In genomic region chr22:23583153-23583552, GRCh38 we compare ENCODE assay signal across 21 cellular contexts. TPM values are rescaled to one million over a fixed set of nuclear protein-coding genes. Genes with fewer than 3 reads are reported as not detected.
A peak's percentile ranks its signal among the peaks of the same experiment; 100 is the strongest.
DNase-seq lines count a peak whose midpoint lies in the region; ATAC-seq and TF ChIP-seq lines count a peak whose summit lies in the region.
"Had no signal": no experiment of that assay in that cellular context is flagged by ENCODE, and none has a peak within 500 bp of the region (broad histone marks: within the 10 kb centered on the region; RNA-seq: fewer than 3 reads in every experiment).

No MANE protein-coding gene starts in this region.

- H3K27me3 ChIP-seq in DND-41 (ENCODE audit: insufficient read depth, low read length, poor library complexity) (no peaks in the 10 kb centered on the region), Loucy (ENCODE audit: insufficient read depth, low read length, poor library complexity, severe bottlenecking) (peaks cover 19% of the 10 kb centered on the region), neural progenitor cell (no peaks in the 10 kb centered on the region)

- no peak for TF ChIP-seq POLR2A in GM18505 (IDR thresholded peaks at IDR 0.05; ENCODE audit: borderline replicate concordance, extremely low read depth, insufficient read depth, insufficient read length)

- H3K79me2 ChIP-seq in DND-41 (ENCODE audit: insufficient read depth, low read length) (peaks cover 7% of the 10 kb centered on the region), Loucy (ENCODE audit: insufficient read depth, low read length) (peaks cover 87% of the 10 kb centered on the region), neural progenitor cell (ENCODE audit: low read depth) (no peaks in the 10 kb centered on the region)

- H3K36me3 ChIP-seq in DND-41 (ENCODE audit: insufficient read depth, low read length) (no peaks in the 10 kb centered on the region), Loucy (ENCODE audit: insufficient read depth, low read length) (peaks cover 11% of the 10 kb centered on the region; the same call in 1 of the 2 replicates), neural progenitor cell (no peaks in the 10 kb centered on the region)

- TF ChIP-seq CTCF in DND-41 (IDR thresholded peaks at IDR 0.05; ENCODE audit: borderline replicate concordance, extremely low read depth, low read length, poor library complexity, severe bottlenecking) (no peak), Loucy (conservative IDR thresholded peaks at IDR 0.05; ENCODE audit: low read length) (no peak), neural progenitor cell (IDR thresholded peaks at IDR 0.05) (no peak)

- peak overlapping the region; percentile 34 for H3K27ac Mint-ChIP-seq in neural progenitor cell
- H3K27ac Mint-ChIP-seq: CD14-positive monocyte; CD4-positive, alpha-beta T cell; CD8-positive, alpha-beta memory T cell had no signal

- H2AFZ ChIP-seq in DND-41 (ENCODE audit: low read depth, low read length) (no peak overlapping the region), Loucy (ENCODE audit: low read length) (no peak overlapping the region), neural progenitor cell (replicated peaks) (no peak overlapping the region)
- H2AFZ ChIP-seq: GM23248 had no signal

- H3K4me2 ChIP-seq in DND-41 (ENCODE audit: insufficient read depth, low read length): 0 out of 2 replicates have a peak overlapping the region, but pooled peaks have one; percentile 0
- peak overlapping the region; percentile 99 for H3K4me2 ChIP-seq in Loucy (ENCODE audit: low read depth, low read length, poor library complexity, severe bottlenecking)
- no peak overlapping the region for H3K4me2 ChIP-seq in neural progenitor cell

- peaks cover 9% of the 10 kb centered on the region for H3K27me3 Mint-ChIP-seq in neural progenitor cell (ENCODE audit: insufficient read depth, low read depth)

- ATAC-seq in DND-41 (ENCODE audit: insufficient read depth, low read depth) (0 out of 3 replicates have a peak, but pooled peaks have one; percentile 1), GM18505 (IDR thresholded peaks at IDR 0.05; ENCODE audit: unreplicated experiment) (no peak), HG03571 (IDR thresholded peaks at IDR 0.05; ENCODE audit: unreplicated experiment) (no peak), GM21619 (IDR thresholded peaks at IDR 0.05; ENCODE audit: unreplicated experiment) (no peak)

- no peak overlapping the region for H3K4me3 ChIP-seq in DND-41 (ENCODE audit: low read depth in 1 of 2, low read length in 2 of 2)
- peak overlapping the region; percentile 85 for H3K4me3 ChIP-seq in Loucy (ENCODE audit: low read length, poor library complexity, severe bottlenecking)
- H3K4me3 ChIP-seq in neural progenitor cell: no peak overlapping the region
- H3K4me3 ChIP-seq: GM23248 had no signal

- peaks cover 94% of the 10 kb centered on the region for H3K4me1 ChIP-seq in DND-41 (ENCODE audit: insufficient read depth, low read length)
- H3K4me1 ChIP-seq in Loucy (ENCODE audit: insufficient read depth, low read length, poor library complexity, severe bottlenecking): peaks cover 66% of the 10 kb centered on the region
- H3K4me1 ChIP-seq in neural progenitor cell: no peaks in the 10 kb centered on the region

- H3K27ac ChIP-seq in DND-41 (ENCODE audit: low read length): peak overlapping the region; percentile 71
- H3K27ac ChIP-seq in neural progenitor cell: no peak overlapping the region
- H3K27ac ChIP-seq: GM23248 had no signal

- peak; percentile 36 for DNase-seq in DND-41
- DNase-seq in neural progenitor cell (ENCODE audit: low spot score): no peak
- DNase-seq in activated naive CD4-positive, alpha-beta T cell (lab: John Stamatoyannopoulos, UW): no peak
- DNase-seq: CD4-positive, alpha-beta T cell; DMS 273 treated with DMSO at 0.1 percent for 48 hours; DMS79; GF-D8; GM23248; HCEC 1CT had no signal

- H3F3A ChIP-seq in Loucy (ENCODE audit: low read depth) (peaks cover 34% of the 10 kb centered on the region), neural progenitor cell (ENCODE audit: low read depth) (no peaks in the 10 kb centered on the region)

- no peaks in the 10 kb centered on the region for H3K36me3 Mint-ChIP-seq in neural progenitor cell
- H3K36me3 Mint-ChIP-seq: CD14-positive monocyte; CD8-positive, alpha-beta memory T cell had no signal

- H3K9ac ChIP-seq in DND-41 (ENCODE audit: low read depth, low read length): peak overlapping the region; percentile 40
- peak overlapping the region; percentile 99 for H3K9ac ChIP-seq in Loucy (ENCODE audit: low read depth, low read length, poor library complexity, severe bottlenecking)
- H3K9ac ChIP-seq in neural progenitor cell: no peak overlapping the region
- H3K9ac ChIP-seq: GM23248 had no signal

- no peaks in the 10 kb centered on the region for H3K9me3 Mint-ChIP-seq in neural progenitor cell
- H3K9me3 Mint-ChIP-seq: CD4-positive, alpha-beta T cell; CD8-positive, alpha-beta memory T cell had no signal

- H3K4me1 Mint-ChIP-seq in neural progenitor cell: peaks cover 2% of the 10 kb centered on the region
- H3K4me1 Mint-ChIP-seq: CD8-positive, alpha-beta memory T cell had no signal

- H4K20me1 ChIP-seq in DND-41 (ENCODE audit: insufficient read depth, low read length): no peaks in the 10 kb centered on the region
- H4K20me1 ChIP-seq in Loucy (ENCODE audit: insufficient read depth, low read length, poor library complexity, severe bottlenecking): no peaks in the 10 kb centered on the region
- H4K20me1 ChIP-seq in neural progenitor cell (ENCODE audit: low read depth): no peaks in the 10 kb centered on the region

- H3K9me2 ChIP-seq in Loucy (replicated peaks; ENCODE audit: low read depth, low read length): no peaks in the 10 kb centered on the region

- no peak overlapping the region for H3K4me3 Mint-ChIP-seq in neural progenitor cell
- H3K4me3 Mint-ChIP-seq: CD14-positive monocyte; CD4-positive, alpha-beta T cell; CD8-positive, alpha-beta memory T cell had no signal

- H3K9me3 ChIP-seq in DND-41 (ENCODE audit: insufficient read depth, low read length, severe bottlenecking): no peaks in the 10 kb centered on the region
- no peaks in the 10 kb centered on the region for H3K9me3 ChIP-seq in Loucy (ENCODE audit: insufficient read depth, low read depth, low read length)
- no peaks in the 10 kb centered on the region for H3K9me3 ChIP-seq in neural progenitor cell (ENCODE audit: low read depth)

RNA-seq across cellular contexts. Expression of gene IGLL1, which starts 3.1 kb away (rescaled TPM):
- not detected in 2 replicates for total RNA-seq in neural progenitor cell (ENCODE audit: low replicate concordance)
- total RNA-seq: A172; A673; CD4-positive, alpha-beta T cell; CD8-positive, alpha-beta memory T cell; Daoy; G401; GM23248; H1; H7 had no signal

RNA-seq across cellular contexts. Expression of gene DRICH1, which starts 49.0 kb away (rescaled TPM):
- total RNA-seq in neural progenitor cell (ENCODE audit: low replicate concordance): not detected in 2 replicates
- total RNA-seq: A172, Daoy, G401, GM23248, H7 had no signal
